ENCODE assay signal across 1 cellular context in genomic region chr1:230127105-230128054, GRCh38.
TF ChIP-seq lines count a peak whose summit lies in the region.

No MANE protein-coding gene starts in this region.

TF ChIP-seq in K562, 482 proteins besides CTCF, POLR2A, EP300 and RAD21 (continued from another document and continues in another):
- TF ChIP-seq, protein P1, sequence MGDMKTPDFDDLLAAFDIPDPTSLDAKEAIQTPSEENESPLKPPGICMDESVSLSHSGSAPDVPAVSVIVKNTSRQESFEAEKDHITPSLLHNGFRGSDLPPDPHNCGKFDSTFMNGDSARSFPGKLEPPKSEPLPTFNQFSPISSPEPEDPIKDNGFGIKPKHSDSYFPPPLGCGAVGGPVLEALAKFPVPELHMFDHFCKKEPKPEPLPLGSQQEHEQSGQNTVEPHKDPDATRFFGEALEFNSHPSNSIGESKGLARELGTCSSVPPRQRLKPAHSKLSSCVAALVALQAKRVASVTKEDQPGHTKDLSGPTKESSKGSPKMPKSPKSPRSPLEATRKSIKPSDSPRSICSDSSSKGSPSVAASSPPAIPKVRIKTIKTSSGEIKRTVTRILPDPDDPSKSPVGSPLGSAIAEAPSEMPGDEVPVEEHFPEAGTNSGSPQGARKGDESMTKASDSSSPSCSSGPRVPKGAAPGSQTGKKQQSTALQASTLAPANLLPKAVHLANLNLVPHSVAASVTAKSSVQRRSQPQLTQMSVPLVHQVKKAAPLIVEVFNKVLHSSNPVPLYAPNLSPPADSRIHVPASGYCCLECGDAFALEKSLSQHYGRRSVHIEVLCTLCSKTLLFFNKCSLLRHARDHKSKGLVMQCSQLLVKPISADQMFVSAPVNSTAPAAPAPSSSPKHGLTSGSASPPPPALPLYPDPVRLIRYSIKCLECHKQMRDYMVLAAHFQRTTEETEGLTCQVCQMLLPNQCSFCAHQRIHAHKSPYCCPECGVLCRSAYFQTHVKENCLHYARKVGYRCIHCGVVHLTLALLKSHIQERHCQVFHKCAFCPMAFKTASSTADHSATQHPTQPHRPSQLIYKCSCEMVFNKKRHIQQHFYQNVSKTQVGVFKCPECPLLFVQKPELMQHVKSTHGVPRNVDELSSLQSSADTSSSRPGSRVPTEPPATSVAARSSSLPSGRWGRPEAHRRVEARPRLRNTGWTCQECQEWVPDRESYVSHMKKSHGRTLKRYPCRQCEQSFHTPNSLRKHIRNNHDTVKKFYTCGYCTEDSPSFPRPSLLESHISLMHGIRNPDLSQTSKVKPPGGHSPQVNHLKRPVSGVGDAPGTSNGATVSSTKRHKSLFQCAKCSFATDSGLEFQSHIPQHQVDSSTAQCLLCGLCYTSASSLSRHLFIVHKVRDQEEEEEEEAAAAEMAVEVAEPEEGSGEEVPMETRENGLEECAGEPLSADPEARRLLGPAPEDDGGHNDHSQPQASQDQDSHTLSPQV (IDR thresholded peaks at IDR 0.05): peak; percentile 75
- peak; percentile 94 for TF ChIP-seq SMARCC2 (IDR thresholded peaks at IDR 0.05; ENCODE audit: low read depth)
- peak; percentile 79 for TF ChIP-seq MYC (IDR thresholded peaks at IDR 0.05; ENCODE audit: low read depth, low read length)
- TF ChIP-seq MYC (CRISPR knock-in tag; IDR thresholded peaks at IDR 0.05; ENCODE audit: borderline replicate concordance, low read depth): peak; percentile 14; the same call in 1 of the 2 replicates
- no peak for TF ChIP-seq ZNF146 (CRISPR knock-in tag; IDR thresholded peaks at IDR 0.05; ENCODE audit: unreplicated experiment)
- peak; percentile 53; the same call in 1 of the 2 replicates for TF ChIP-seq ZNF165 (CRISPR knock-in tag; IDR thresholded peaks at IDR 0.05; ENCODE audit: borderline replicate concordance)
- TF ChIP-seq EGR1 (conservative IDR thresholded peaks at IDR 0.05): peak; percentile 59; the same call in 1 of the 2 replicates
- TF ChIP-seq PHF20 (IDR thresholded peaks at IDR 0.05; ENCODE audit: partially characterized antibody): no peak
- TF ChIP-seq DDX20 (tag; IDR thresholded peaks at IDR 0.05; ENCODE audit: low read depth): no peak
- TF ChIP-seq ZNF124 (CRISPR knock-in tag; IDR thresholded peaks at IDR 0.05): no peak
- no peak for TF ChIP-seq ATF6 (CRISPR knock-in tag; IDR thresholded peaks at IDR 0.05)
- peak; percentile 83 for TF ChIP-seq CREM (IDR thresholded peaks at IDR 0.05; ENCODE audit: low read depth)
- TF ChIP-seq STAT5A (IDR thresholded peaks at IDR 0.05; ENCODE audit: borderline replicate concordance, low read length): peak; percentile 96
- TF ChIP-seq SPI1 (IDR thresholded peaks at IDR 0.05; ENCODE audit: borderline replicate concordance, low read depth, low read length): no peak
- no peak for TF ChIP-seq ETS2 (tag; IDR thresholded peaks at IDR 0.05; ENCODE audit: borderline replicate concordance, poor library complexity, severe bottlenecking)
- TF ChIP-seq TAF9B (IDR thresholded peaks at IDR 0.05; ENCODE audit: partially characterized antibody): no peak
- TF ChIP-seq, protein P2, sequence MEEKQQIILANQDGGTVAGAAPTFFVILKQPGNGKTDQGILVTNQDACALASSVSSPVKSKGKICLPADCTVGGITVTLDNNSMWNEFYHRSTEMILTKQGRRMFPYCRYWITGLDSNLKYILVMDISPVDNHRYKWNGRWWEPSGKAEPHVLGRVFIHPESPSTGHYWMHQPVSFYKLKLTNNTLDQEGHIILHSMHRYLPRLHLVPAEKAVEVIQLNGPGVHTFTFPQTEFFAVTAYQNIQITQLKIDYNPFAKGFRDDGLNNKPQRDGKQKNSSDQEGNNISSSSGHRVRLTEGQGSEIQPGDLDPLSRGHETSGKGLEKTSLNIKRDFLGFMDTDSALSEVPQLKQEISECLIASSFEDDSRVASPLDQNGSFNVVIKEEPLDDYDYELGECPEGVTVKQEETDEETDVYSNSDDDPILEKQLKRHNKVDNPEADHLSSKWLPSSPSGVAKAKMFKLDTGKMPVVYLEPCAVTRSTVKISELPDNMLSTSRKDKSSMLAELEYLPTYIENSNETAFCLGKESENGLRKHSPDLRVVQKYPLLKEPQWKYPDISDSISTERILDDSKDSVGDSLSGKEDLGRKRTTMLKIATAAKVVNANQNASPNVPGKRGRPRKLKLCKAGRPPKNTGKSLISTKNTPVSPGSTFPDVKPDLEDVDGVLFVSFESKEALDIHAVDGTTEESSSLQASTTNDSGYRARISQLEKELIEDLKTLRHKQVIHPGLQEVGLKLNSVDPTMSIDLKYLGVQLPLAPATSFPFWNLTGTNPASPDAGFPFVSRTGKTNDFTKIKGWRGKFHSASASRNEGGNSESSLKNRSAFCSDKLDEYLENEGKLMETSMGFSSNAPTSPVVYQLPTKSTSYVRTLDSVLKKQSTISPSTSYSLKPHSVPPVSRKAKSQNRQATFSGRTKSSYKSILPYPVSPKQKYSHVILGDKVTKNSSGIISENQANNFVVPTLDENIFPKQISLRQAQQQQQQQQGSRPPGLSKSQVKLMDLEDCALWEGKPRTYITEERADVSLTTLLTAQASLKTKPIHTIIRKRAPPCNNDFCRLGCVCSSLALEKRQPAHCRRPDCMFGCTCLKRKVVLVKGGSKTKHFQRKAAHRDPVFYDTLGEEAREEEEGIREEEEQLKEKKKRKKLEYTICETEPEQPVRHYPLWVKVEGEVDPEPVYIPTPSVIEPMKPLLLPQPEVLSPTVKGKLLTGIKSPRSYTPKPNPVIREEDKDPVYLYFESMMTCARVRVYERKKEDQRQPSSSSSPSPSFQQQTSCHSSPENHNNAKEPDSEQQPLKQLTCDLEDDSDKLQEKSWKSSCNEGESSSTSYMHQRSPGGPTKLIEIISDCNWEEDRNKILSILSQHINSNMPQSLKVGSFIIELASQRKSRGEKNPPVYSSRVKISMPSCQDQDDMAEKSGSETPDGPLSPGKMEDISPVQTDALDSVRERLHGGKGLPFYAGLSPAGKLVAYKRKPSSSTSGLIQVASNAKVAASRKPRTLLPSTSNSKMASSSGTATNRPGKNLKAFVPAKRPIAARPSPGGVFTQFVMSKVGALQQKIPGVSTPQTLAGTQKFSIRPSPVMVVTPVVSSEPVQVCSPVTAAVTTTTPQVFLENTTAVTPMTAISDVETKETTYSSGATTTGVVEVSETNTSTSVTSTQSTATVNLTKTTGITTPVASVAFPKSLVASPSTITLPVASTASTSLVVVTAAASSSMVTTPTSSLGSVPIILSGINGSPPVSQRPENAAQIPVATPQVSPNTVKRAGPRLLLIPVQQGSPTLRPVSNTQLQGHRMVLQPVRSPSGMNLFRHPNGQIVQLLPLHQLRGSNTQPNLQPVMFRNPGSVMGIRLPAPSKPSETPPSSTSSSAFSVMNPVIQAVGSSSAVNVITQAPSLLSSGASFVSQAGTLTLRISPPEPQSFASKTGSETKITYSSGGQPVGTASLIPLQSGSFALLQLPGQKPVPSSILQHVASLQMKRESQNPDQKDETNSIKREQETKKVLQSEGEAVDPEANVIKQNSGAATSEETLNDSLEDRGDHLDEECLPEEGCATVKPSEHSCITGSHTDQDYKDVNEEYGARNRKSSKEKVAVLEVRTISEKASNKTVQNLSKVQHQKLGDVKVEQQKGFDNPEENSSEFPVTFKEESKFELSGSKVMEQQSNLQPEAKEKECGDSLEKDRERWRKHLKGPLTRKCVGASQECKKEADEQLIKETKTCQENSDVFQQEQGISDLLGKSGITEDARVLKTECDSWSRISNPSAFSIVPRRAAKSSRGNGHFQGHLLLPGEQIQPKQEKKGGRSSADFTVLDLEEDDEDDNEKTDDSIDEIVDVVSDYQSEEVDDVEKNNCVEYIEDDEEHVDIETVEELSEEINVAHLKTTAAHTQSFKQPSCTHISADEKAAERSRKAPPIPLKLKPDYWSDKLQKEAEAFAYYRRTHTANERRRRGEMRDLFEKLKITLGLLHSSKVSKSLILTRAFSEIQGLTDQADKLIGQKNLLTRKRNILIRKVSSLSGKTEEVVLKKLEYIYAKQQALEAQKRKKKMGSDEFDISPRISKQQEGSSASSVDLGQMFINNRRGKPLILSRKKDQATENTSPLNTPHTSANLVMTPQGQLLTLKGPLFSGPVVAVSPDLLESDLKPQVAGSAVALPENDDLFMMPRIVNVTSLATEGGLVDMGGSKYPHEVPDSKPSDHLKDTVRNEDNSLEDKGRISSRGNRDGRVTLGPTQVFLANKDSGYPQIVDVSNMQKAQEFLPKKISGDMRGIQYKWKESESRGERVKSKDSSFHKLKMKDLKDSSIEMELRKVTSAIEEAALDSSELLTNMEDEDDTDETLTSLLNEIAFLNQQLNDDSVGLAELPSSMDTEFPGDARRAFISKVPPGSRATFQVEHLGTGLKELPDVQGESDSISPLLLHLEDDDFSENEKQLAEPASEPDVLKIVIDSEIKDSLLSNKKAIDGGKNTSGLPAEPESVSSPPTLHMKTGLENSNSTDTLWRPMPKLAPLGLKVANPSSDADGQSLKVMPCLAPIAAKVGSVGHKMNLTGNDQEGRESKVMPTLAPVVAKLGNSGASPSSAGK (IDR thresholded peaks at IDR 0.05): peak; percentile 85
- TF ChIP-seq, protein P3, sequence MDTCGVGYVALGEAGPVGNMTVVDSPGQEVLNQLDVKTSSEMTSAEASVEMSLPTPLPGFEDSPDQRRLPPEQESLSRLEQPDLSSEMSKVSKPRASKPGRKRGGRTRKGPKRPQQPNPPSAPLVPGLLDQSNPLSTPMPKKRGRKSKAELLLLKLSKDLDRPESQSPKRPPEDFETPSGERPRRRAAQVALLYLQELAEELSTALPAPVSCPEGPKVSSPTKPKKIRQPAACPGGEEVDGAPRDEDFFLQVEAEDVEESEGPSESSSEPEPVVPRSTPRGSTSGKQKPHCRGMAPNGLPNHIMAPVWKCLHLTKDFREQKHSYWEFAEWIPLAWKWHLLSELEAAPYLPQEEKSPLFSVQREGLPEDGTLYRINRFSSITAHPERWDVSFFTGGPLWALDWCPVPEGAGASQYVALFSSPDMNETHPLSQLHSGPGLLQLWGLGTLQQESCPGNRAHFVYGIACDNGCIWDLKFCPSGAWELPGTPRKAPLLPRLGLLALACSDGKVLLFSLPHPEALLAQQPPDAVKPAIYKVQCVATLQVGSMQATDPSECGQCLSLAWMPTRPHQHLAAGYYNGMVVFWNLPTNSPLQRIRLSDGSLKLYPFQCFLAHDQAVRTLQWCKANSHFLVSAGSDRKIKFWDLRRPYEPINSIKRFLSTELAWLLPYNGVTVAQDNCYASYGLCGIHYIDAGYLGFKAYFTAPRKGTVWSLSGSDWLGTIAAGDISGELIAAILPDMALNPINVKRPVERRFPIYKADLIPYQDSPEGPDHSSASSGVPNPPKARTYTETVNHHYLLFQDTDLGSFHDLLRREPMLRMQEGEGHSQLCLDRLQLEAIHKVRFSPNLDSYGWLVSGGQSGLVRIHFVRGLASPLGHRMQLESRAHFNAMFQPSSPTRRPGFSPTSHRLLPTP (IDR thresholded peaks at IDR 0.05; ENCODE audit: borderline replicate concordance, extremely low read depth, insufficient read length): no peak
- peak; percentile 37 for TF ChIP-seq KDM5B (IDR thresholded peaks at IDR 0.05; ENCODE audit: insufficient replicate concordance, low read depth, low read length)
- no peak for TF ChIP-seq RB1 (IDR thresholded peaks at IDR 0.05; ENCODE audit: low read depth)
- no peak for TF ChIP-seq RBM34 (IDR thresholded peaks at IDR 0.05; ENCODE audit: borderline replicate concordance, insufficient read depth, low read length)
- TF ChIP-seq NFE2 (IDR thresholded peaks at IDR 0.05; ENCODE audit: low read depth): peak; percentile 95
- TF ChIP-seq ATF1 (CRISPR knock-in tag; IDR thresholded peaks at IDR 0.05): no peak
- TF ChIP-seq ATF1 (tag; IDR thresholded peaks at IDR 0.05): peak; percentile 64
- peak; percentile 94 for TF ChIP-seq TEAD4 (IDR thresholded peaks at IDR 0.05; ENCODE audit: low read length)
- 0 out of 2 replicates have a peak, but pooled peaks have one; percentile 15 for TF ChIP-seq TEAD4 (CRISPR knock-in tag; IDR thresholded peaks at IDR 0.05; ENCODE audit: borderline replicate concordance)
- peak; percentile 51 to 56; a peak in 1 of 4 replicates for TF ChIP-seq TEAD1 (CRISPR knock-in tag; IDR thresholded peaks at IDR 0.05)
- TF ChIP-seq JUNB (CRISPR knock-in tag; conservative IDR thresholded peaks at IDR 0.05): no peak
- TF ChIP-seq ZNF121 (CRISPR knock-in tag; conservative IDR thresholded peaks at IDR 0.05): no peak
- no peak for TF ChIP-seq ZNF224 (CRISPR knock-in tag; IDR thresholded peaks at IDR 0.05)
- peak; percentile 64; the same call in 1 of the 2 replicates for TF ChIP-seq GATA2 (CRISPR knock-in tag; IDR thresholded peaks at IDR 0.05)
- no peak for TF ChIP-seq MYBL2 (IDR thresholded peaks at IDR 0.05; ENCODE audit: low read depth)
- TF ChIP-seq MYBL2 (CRISPR knock-in tag; IDR thresholded peaks at IDR 0.05; ENCODE audit: borderline replicate concordance): no peak
